In the genomic region with DNA sequence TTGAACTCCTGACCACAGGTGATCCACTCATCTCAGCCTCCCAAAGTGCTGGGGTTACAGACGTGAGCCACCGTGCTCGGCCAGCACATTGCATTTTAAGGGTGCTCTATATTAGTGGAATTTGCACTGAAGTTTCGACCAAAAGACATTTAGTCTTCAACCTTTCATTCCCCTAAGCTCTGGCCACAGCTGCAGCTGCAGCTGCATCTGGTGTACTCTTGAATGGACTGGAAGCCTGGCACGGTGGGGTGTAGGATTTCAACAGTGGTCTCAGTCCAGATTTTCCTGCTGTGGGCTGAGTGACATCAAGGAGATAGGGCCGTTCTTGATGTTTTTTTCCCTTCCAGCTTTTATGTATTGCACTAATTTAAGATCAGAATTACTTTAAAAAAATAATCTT, we compare ENCODE assay signal across 18 cellular contexts.
"Had no signal": no experiment of that assay in that cellular context is flagged by ENCODE, and none has a peak within 500 bp of the region (broad histone marks: within the 10 kb centered on the region; RNA-seq: fewer than 3 reads in every experiment).

No MANE protein-coding gene starts in this region.

- H3K4me3 ChIP-seq: hepatocyte, prostate gland, right atrium auricular region, suprapubic skin, uterus had no signal

- H3K9me3 Mint-ChIP-seq: activated CD4-positive, alpha-beta memory T cell treated with anti-CD3 and anti-CD28 coated beads, Interleukin-2, amount 10 ng/mL, durations not matched to agents 7 days and 5 days; activated naive CD4-positive, alpha-beta T cell treated with anti-CD3 and anti-CD28 coated beads, Interleukin-2, amount 10 ng/mL, durations not matched to agents 7 days and 5 days; activated T-cell treated with anti-CD3 and anti-CD28 coated beads, Interleukin-2, amount 50 U/mL, for 72 hours; immature natural killer cell; stimulated activated naive CD8-positive, alpha-beta T cell treated with anti-CD3 and anti-CD28 coated beads, Interleukin-15, Interleukin-2, amounts not matched to agents 100 ng/mL and 50 ng/mL, for 24 hours had no signal

- H3K9me3 ChIP-seq: prostate gland, right atrium auricular region, suprapubic skin, uterus had no signal

- H3K27me3 ChIP-seq: foreskin keratinocyte, hepatocyte, right atrium auricular region, suprapubic skin, uterus had no signal

- H3K27ac ChIP-seq: foreskin keratinocyte, hepatocyte, prostate gland, right atrium auricular region, suprapubic skin, uterus had no signal

- H3K4me3 Mint-ChIP-seq: activated CD4-positive, alpha-beta memory T cell treated with anti-CD3 and anti-CD28 coated beads, Interleukin-2, amount 10 ng/mL, durations not matched to agents 7 days and 5 days; activated naive CD4-positive, alpha-beta T cell treated with anti-CD3 and anti-CD28 coated beads, Interleukin-2, amount 10 ng/mL, durations not matched to agents 7 days and 5 days; activated T-cell treated with anti-CD3 and anti-CD28 coated beads, Interleukin-2, amount 50 U/mL, for 72 hours; immature natural killer cell; stimulated activated naive CD8-positive, alpha-beta T cell treated with anti-CD3 and anti-CD28 coated beads, Interleukin-15, Interleukin-2, amounts not matched to agents 100 ng/mL and 50 ng/mL, for 24 hours had no signal

- DNase-seq: activated CD4-positive, alpha-beta memory T cell treated with anti-CD3 and anti-CD28 coated beads, Interleukin-2, amount 10 ng/mL, durations not matched to agents 7 days and 5 days; activated CD4-positive, alpha-beta T cell treated with anti-CD3 and anti-CD28 coated beads for 48 hours; activated effector memory CD4-positive, alpha-beta T cell treated with anti-CD3 and anti-CD28 coated beads, Interleukin-2, amount 50 U/mL, for 16 hours; activated naive CD4-positive, alpha-beta T cell treated with anti-CD3 and anti-CD28 coated beads, Interleukin-2, amount 10 ng/mL, durations not matched to agents 7 days and 5 days; activated T-cell treated with anti-CD3 and anti-CD28 coated beads, Interleukin-2, amount 50 U/mL, for 72 hours; effector CD4-positive, alpha-beta T cell; erythroblast; foreskin keratinocyte; immature natural killer cell; kidney glomerular epithelial cell; SW 1271; trophoblast cell; uterus had no signal

- H3K36me3 ChIP-seq: prostate gland, right atrium auricular region, suprapubic skin, uterus had no signal

- ATAC-seq: activated T-cell treated with anti-CD3 and anti-CD28 coated beads, Interleukin-2, amount 50 U/mL, for 72 hours; foreskin keratinocyte had no signal

- H3K4me1 ChIP-seq: foreskin keratinocyte, prostate gland, uterus had no signal

- H3K36me3 Mint-ChIP-seq: activated naive CD4-positive, alpha-beta T cell treated with anti-CD3 and anti-CD28 coated beads, Interleukin-2, amount 10 ng/mL, durations not matched to agents 7 days and 5 days; immature natural killer cell had no signal

- H3K27me3 Mint-ChIP-seq: activated CD4-positive, alpha-beta memory T cell treated with anti-CD3 and anti-CD28 coated beads, Interleukin-2, amount 10 ng/mL, durations not matched to agents 7 days and 5 days; activated naive CD4-positive, alpha-beta T cell treated with anti-CD3 and anti-CD28 coated beads, Interleukin-2, amount 10 ng/mL, durations not matched to agents 7 days and 5 days; stimulated activated naive CD8-positive, alpha-beta T cell treated with anti-CD3 and anti-CD28 coated beads, Interleukin-15, Interleukin-2, amounts not matched to agents 100 ng/mL and 50 ng/mL, for 24 hours had no signal

- H3K27ac Mint-ChIP-seq: activated CD4-positive, alpha-beta memory T cell treated with anti-CD3 and anti-CD28 coated beads, Interleukin-2, amount 10 ng/mL, durations not matched to agents 7 days and 5 days; activated naive CD4-positive, alpha-beta T cell treated with anti-CD3 and anti-CD28 coated beads, Interleukin-2, amount 10 ng/mL, durations not matched to agents 7 days and 5 days; activated T-cell treated with anti-CD3 and anti-CD28 coated beads, Interleukin-2, amount 50 U/mL, for 72 hours; immature natural killer cell; stimulated activated naive CD8-positive, alpha-beta T cell treated with anti-CD3 and anti-CD28 coated beads, Interleukin-15, Interleukin-2, amounts not matched to agents 100 ng/mL and 50 ng/mL, for 24 hours had no signal

- H3K4me1 Mint-ChIP-seq: activated CD4-positive, alpha-beta memory T cell treated with anti-CD3 and anti-CD28 coated beads, Interleukin-2, amount 10 ng/mL, durations not matched to agents 7 days and 5 days; activated naive CD4-positive, alpha-beta T cell treated with anti-CD3 and anti-CD28 coated beads, Interleukin-2, amount 10 ng/mL, durations not matched to agents 7 days and 5 days; immature natural killer cell had no signal
